ENCODE assay signal across 25 cellular contexts in genomic region chr6:81700414-81700813, GRCh38.
"Had no signal": no experiment of that assay in that cellular context is flagged by ENCODE, and none has a peak within 500 bp of the region (broad histone marks: within the 10 kb centered on the region; RNA-seq: fewer than 3 reads in every experiment).

No MANE protein-coding gene starts in this region.

- H3K4me3 ChIP-seq: left lung, lower lobe of right lung, pancreas, prostate gland, sigmoid colon, suprapubic skin, thoracic aorta, tibial artery, uterus had no signal

- H3K27me3 ChIP-seq: left lung, pancreas, sigmoid colon, suprapubic skin, tibial artery, uterus had no signal

- DNase-seq: hippocampal formation; left cardiac atrium; left lung; lower lobe of right lung; mammary epithelial cell; mesenchymal stem cell; naive thymus-derived CD8-positive, alpha-beta T cell; nucleus accumbens; pancreas; posterior cingulate gyrus; retina; right cardiac atrium; sigmoid colon; stimulated activated CD4-positive, alpha-beta T cell treated with anti-CD3 and anti-CD28 coated beads, Interleukin-12 subunit alpha, Interleukin-12 subunit beta, amount 100 ng/mL, for 4 hours; stimulated activated CD4-positive, alpha-beta T cell treated with anti-CD3 and anti-CD28 coated beads, Interleukin-15, amount 100 ng/mL, for 24 hours; stimulated activated CD4-positive, alpha-beta T cell treated with anti-CD3 and anti-CD28 coated beads, Interleukin-2, amount 100 ng/mL, for 24 hours; stimulated activated CD4-positive, alpha-beta T cell treated with anti-CD3 and anti-CD28 coated beads, Interleukin-4, amount 100 ng/mL, for 1 hour; stimulated activated naive CD4-positive, alpha-beta T cell; tibial artery; uterus had no signal

- H3K9me3 ChIP-seq: left lung, lower lobe of right lung, pancreas, prostate gland, sigmoid colon, suprapubic skin, thoracic aorta, tibial artery, uterus had no signal

- H3K36me3 ChIP-seq: left lung, lower lobe of right lung, pancreas, prostate gland, sigmoid colon, suprapubic skin, thoracic aorta, tibial artery, uterus had no signal

- H3K27ac ChIP-seq: left lung, lower lobe of right lung, pancreas, prostate gland, sigmoid colon, suprapubic skin, thoracic aorta, tibial artery, uterus had no signal

- H3K4me1 ChIP-seq: left lung, lower lobe of right lung, pancreas, prostate gland, uterus had no signal

- ATAC-seq: left cardiac atrium; left lung; lower lobe of right lung; naive thymus-derived CD8-positive, alpha-beta T cell; pancreas; right cardiac atrium; stimulated activated effector memory CD8-positive, alpha-beta T cell treated with anti-CD3 and anti-CD28 coated beads, Interleukin-12 subunit alpha, Interleukin-12 subunit beta, amount 100 ng/mL, for 72 hours had no signal

- FAIRE-seq: keratinocyte had no signal
